23 cellular contexts compared by ENCODE assay signal in genomic region chr9:109456811-109457210, GRCh38. TPM values are rescaled to one million over a fixed set of nuclear protein-coding genes. Genes with fewer than 3 reads are reported as not detected.
"Had no signal": no experiment of that assay in that cellular context is flagged by ENCODE, and none has a peak within 500 bp of the region (broad histone marks: within the 10 kb centered on the region; RNA-seq: fewer than 3 reads in every experiment).

No MANE protein-coding gene starts in this region.

- H3K27ac ChIP-seq: ascending aorta, lower lobe of right lung, neutrophil, parathyroid adenoma, sigmoid colon, spleen, tibial artery, uterus had no signal

- H3K4me1 Mint-ChIP-seq: activated naive CD4-positive, alpha-beta T cell treated with anti-CD3 and anti-CD28 coated beads, Interleukin-2, amount 10 ng/mL, durations not matched to agents 7 days and 5 days; natural killer cell; stimulated activated naive B cell treated with anti-CD40 and anti-IgM and Interleukin-4, amounts not matched to agents 10 μg/mL and 1 μg/mL and 100 μg/mL, for 72 hours had no signal

- H3K9me3 Mint-ChIP-seq: activated naive CD4-positive, alpha-beta T cell treated with anti-CD3 and anti-CD28 coated beads, Interleukin-2, amount 10 ng/mL, durations not matched to agents 7 days and 5 days; activated T-cell treated with anti-CD3 and anti-CD28 coated beads, Interleukin-2, amount 50 U/mL, for 4 hours; effector memory CD8-positive, alpha-beta T cell; natural killer cell; stimulated activated naive B cell treated with anti-CD40 and anti-IgM and Interleukin-4, amounts not matched to agents 10 μg/mL and 1 μg/mL and 100 μg/mL, for 72 hours had no signal

- H3K4me3 ChIP-seq: ascending aorta, lower lobe of right lung, sigmoid colon, spleen, tibial artery, uterus had no signal

- H3K4me1 ChIP-seq: ascending aorta, lower lobe of right lung, parathyroid adenoma, sigmoid colon, spleen, tibial artery, uterus had no signal

- ATAC-seq: activated CD4-positive, CD25-positive, alpha-beta regulatory T cell treated with anti-CD3 and anti-CD28 coated beads, Interleukin-2, amount 50 U/mL, for 24 hours; activated T-cell treated with anti-CD3 and anti-CD28 coated beads, Interleukin-2, amount 50 U/mL, for 4 hours; effector memory CD8-positive, alpha-beta T cell; lower lobe of right lung; natural killer cell; stimulated activated naive B cell treated with anti-CD40 and anti-IgM and Interleukin-4, amounts not matched to agents 10 μg/mL and 1 μg/mL and 100 μg/mL, for 72 hours had no signal

- H3K9me3 ChIP-seq: ascending aorta, lower lobe of right lung, neutrophil, sigmoid colon, spleen, tibial artery, uterus had no signal

- H3K36me3 Mint-ChIP-seq: activated naive CD4-positive, alpha-beta T cell treated with anti-CD3 and anti-CD28 coated beads, Interleukin-2, amount 10 ng/mL, durations not matched to agents 7 days and 5 days; natural killer cell; stimulated activated naive B cell treated with anti-CD40 and anti-IgM and Interleukin-4, amounts not matched to agents 10 μg/mL and 1 μg/mL and 100 μg/mL, for 72 hours had no signal

- H3K4me3 Mint-ChIP-seq: activated naive CD4-positive, alpha-beta T cell treated with anti-CD3 and anti-CD28 coated beads, Interleukin-2, amount 10 ng/mL, durations not matched to agents 7 days and 5 days; activated T-cell treated with anti-CD3 and anti-CD28 coated beads, Interleukin-2, amount 50 U/mL, for 4 hours; effector memory CD8-positive, alpha-beta T cell; natural killer cell; stimulated activated naive B cell treated with anti-CD40 and anti-IgM and Interleukin-4, amounts not matched to agents 10 μg/mL and 1 μg/mL and 100 μg/mL, for 72 hours had no signal

- H3K36me3 ChIP-seq: neutrophil, sigmoid colon, spleen, uterus had no signal

- DNase-seq: activated CD4-positive, alpha-beta T cell treated with anti-CD3 and anti-CD28 coated beads, Interleukin-2, amount 50 U/mL, for 1 hour; activated CD8-positive, alpha-beta memory T cell treated with anti-CD3 and anti-CD28 coated beads, Interleukin-2, amount 50 U/mL, for 4 hours; activated naive CD4-positive, alpha-beta T cell treated with anti-CD3 and anti-CD28 coated beads, Interleukin-2, amount 10 ng/mL, durations not matched to agents 7 days and 5 days; activated T-cell treated with anti-CD3 and anti-CD28 coated beads, Interleukin-2, amount 50 U/mL, for 4 hours; dermis blood vessel endothelial cell; effector memory CD8-positive, alpha-beta T cell; foreskin melanocyte; glutamatergic neuron; hippocampal formation; lower lobe of right lung; natural killer cell; sigmoid colon; spleen; stimulated activated CD4-positive, alpha-beta T cell treated with anti-CD3 and anti-CD28 coated beads, Interleukin-4, amount 100 ng/mL, for 4 hours; stimulated activated naive B cell treated with anti-CD40 and anti-IgM and Interleukin-4, amounts not matched to agents 10 μg/mL and 1 μg/mL and 100 μg/mL, for 72 hours; T1000; tibial artery; uterus had no signal

- H3K27me3 ChIP-seq: ascending aorta, tibial artery, uterus had no signal

- FAIRE-seq: islet of Langerhans had no signal

- H3K27ac Mint-ChIP-seq: activated naive CD4-positive, alpha-beta T cell treated with anti-CD3 and anti-CD28 coated beads, Interleukin-2, amount 10 ng/mL, durations not matched to agents 7 days and 5 days; effector memory CD8-positive, alpha-beta T cell; natural killer cell; stimulated activated naive B cell treated with anti-CD40 and anti-IgM and Interleukin-4, amounts not matched to agents 10 μg/mL and 1 μg/mL and 100 μg/mL, for 72 hours had no signal

RNA-seq across cellular contexts. Expression of gene PTPN3, which starts 41.3 kb away (rescaled TPM):
- total RNA-seq: natural killer cell had no signal
